In genomic region chr11:116335078-116335477, GRCh38 we compare ENCODE assay signal across 26 cellular contexts.
"Had no signal": no experiment of that assay in that cellular context is flagged by ENCODE, and none has a peak within 500 bp of the region (broad histone marks: within the 10 kb centered on the region; RNA-seq: fewer than 3 reads in every experiment).

No MANE protein-coding gene starts in this region.

- H3K4me3 ChIP-seq: adrenal gland, body of pancreas, esophagus squamous epithelium, gastroesophageal sphincter had no signal

- ATAC-seq: activated CD4-positive, alpha-beta T cell treated with anti-CD3 and anti-CD28 coated beads for 36 hours; activated CD8-positive, alpha-beta T cell treated with anti-CD3 and anti-CD28 coated beads, Interleukin-2, amount 10 ng/mL, durations not matched to agents 7 days and 5 days; activated naive CD8-positive, alpha-beta T cell treated with anti-CD3 and anti-CD28 coated beads, Interleukin-2, amount 50 U/mL, for 24 hours; activated T-cell treated with anti-CD3 and anti-CD28 coated beads, Interleukin-2, amount 50 U/mL, for 4 hours; activated T-helper 17 cell treated with anti-CD3 and anti-CD28 coated beads, Interleukin-2, amount 50 U/mL, for 72 hours; body of pancreas; gastroesophageal sphincter had no signal

- H3K4me3 Mint-ChIP-seq: activated CD4-positive, alpha-beta memory T cell treated with anti-CD3 and anti-CD28 coated beads for 36 hours; activated CD4-positive, alpha-beta T cell treated with anti-CD3 and anti-CD28 coated beads for 36 hours; activated CD4-positive, alpha-beta T cell treated with anti-CD3 and anti-CD28 coated beads, Interleukin-2, amount 10 ng/mL, durations not matched to agents 24 days and 14 days; activated CD8-positive, alpha-beta T cell treated with anti-CD3 and anti-CD28 coated beads, Interleukin-2, amount 10 ng/mL, durations not matched to agents 7 days and 5 days; activated naive CD4-positive, alpha-beta T cell treated with anti-CD3 and anti-CD28 coated beads for 36 hours; activated naive CD4-positive, alpha-beta T cell treated with anti-CD3 and anti-CD28 coated beads, Interleukin-2, amount 50 U/mL, for 24 hours; activated naive CD8-positive, alpha-beta T cell treated with anti-CD3 and anti-CD28 coated beads for 36 hours; activated naive CD8-positive, alpha-beta T cell treated with anti-CD3 and anti-CD28 coated beads, Interleukin-2, amount 50 U/mL, for 24 hours; activated T-cell treated with anti-CD3 and anti-CD28 coated beads, Interleukin-2, amount 50 U/mL, for 4 hours; activated T-helper 17 cell treated with anti-CD3 and anti-CD28 coated beads, Interleukin-2, amount 50 U/mL, for 72 hours had no signal

- H3K9me3 Mint-ChIP-seq: activated CD4-positive, alpha-beta memory T cell treated with anti-CD3 and anti-CD28 coated beads for 36 hours; activated CD4-positive, alpha-beta T cell treated with anti-CD3 and anti-CD28 coated beads, Interleukin-2, amount 10 ng/mL, durations not matched to agents 24 days and 14 days; activated naive CD8-positive, alpha-beta T cell treated with anti-CD3 and anti-CD28 coated beads for 36 hours had no signal

- H3K27me3 Mint-ChIP-seq: activated CD4-positive, alpha-beta memory T cell treated with anti-CD3 and anti-CD28 coated beads for 36 hours; activated CD4-positive, alpha-beta T cell treated with anti-CD3 and anti-CD28 coated beads, Interleukin-2, amount 10 ng/mL, durations not matched to agents 24 days and 14 days had no signal

- DNase-seq: activated CD4-positive, alpha-beta memory T cell treated with anti-CD3 and anti-CD28 coated beads for 36 hours; activated CD4-positive, alpha-beta T cell treated with anti-CD3 and anti-CD28 coated beads for 36 hours; activated CD4-positive, alpha-beta T cell treated with anti-CD3 and anti-CD28 coated beads, Interleukin-2, amount 10 ng/mL, durations not matched to agents 24 days and 14 days; activated CD4-positive, CD25-positive, alpha-beta regulatory T cell; activated CD4-positive, CD25-positive, alpha-beta regulatory T cell treated with anti-CD3 and anti-CD28 coated beads, Interleukin-2, amount 50 U/mL, for 72 hours; activated CD8-positive, alpha-beta T cell treated with anti-CD3 and anti-CD28 coated beads, Interleukin-2, amount 10 ng/mL, durations not matched to agents 7 days and 5 days; activated effector memory CD4-positive, alpha-beta T cell treated with Interleukin-2 at 50 U/mL for 16 hours; activated naive CD4-positive, alpha-beta T cell treated with anti-CD3 and anti-CD28 coated beads for 36 hours; activated naive CD8-positive, alpha-beta T cell treated with anti-CD3 and anti-CD28 coated beads for 36 hours; activated naive CD8-positive, alpha-beta T cell treated with anti-CD3 and anti-CD28 coated beads, Interleukin-2, amount 50 U/mL, for 24 hours; activated T-cell treated with anti-CD3 and anti-CD28 coated beads, Interleukin-2, amount 50 U/mL, for 4 hours; amygdala; aorta; body of pancreas; caudate nucleus; cortex of kidney; dermis blood vessel endothelial cell; effector CD8-positive, alpha-beta T cell; esophagus squamous epithelium; foreskin melanocyte; T-helper 2 cell had no signal

- H3K9me3 ChIP-seq: adrenal gland, body of pancreas had no signal

- H3K27ac Mint-ChIP-seq: activated CD4-positive, alpha-beta memory T cell treated with anti-CD3 and anti-CD28 coated beads for 36 hours; activated CD4-positive, alpha-beta T cell treated with anti-CD3 and anti-CD28 coated beads for 36 hours; activated CD4-positive, alpha-beta T cell treated with anti-CD3 and anti-CD28 coated beads, Interleukin-2, amount 10 ng/mL, durations not matched to agents 24 days and 14 days; activated CD8-positive, alpha-beta T cell treated with anti-CD3 and anti-CD28 coated beads, Interleukin-2, amount 10 ng/mL, durations not matched to agents 7 days and 5 days; activated naive CD4-positive, alpha-beta T cell treated with anti-CD3 and anti-CD28 coated beads for 36 hours; activated naive CD4-positive, alpha-beta T cell treated with anti-CD3 and anti-CD28 coated beads, Interleukin-2, amount 50 U/mL, for 24 hours; activated naive CD8-positive, alpha-beta T cell treated with anti-CD3 and anti-CD28 coated beads for 36 hours; activated naive CD8-positive, alpha-beta T cell treated with anti-CD3 and anti-CD28 coated beads, Interleukin-2, amount 50 U/mL, for 24 hours; activated T-helper 17 cell treated with anti-CD3 and anti-CD28 coated beads, Interleukin-2, amount 50 U/mL, for 72 hours had no signal

- H3K27ac ChIP-seq: adrenal gland, body of pancreas, epithelial cell of prostate, esophagus squamous epithelium, gastroesophageal sphincter had no signal

- H3K4me1 Mint-ChIP-seq: activated CD4-positive, alpha-beta T cell treated with anti-CD3 and anti-CD28 coated beads for 36 hours; activated CD4-positive, alpha-beta T cell treated with anti-CD3 and anti-CD28 coated beads, Interleukin-2, amount 10 ng/mL, durations not matched to agents 24 days and 14 days; activated naive CD4-positive, alpha-beta T cell treated with anti-CD3 and anti-CD28 coated beads, Interleukin-2, amount 50 U/mL, for 24 hours; activated naive CD8-positive, alpha-beta T cell treated with anti-CD3 and anti-CD28 coated beads for 36 hours; activated naive CD8-positive, alpha-beta T cell treated with anti-CD3 and anti-CD28 coated beads, Interleukin-2, amount 50 U/mL, for 24 hours; activated T-helper 17 cell treated with anti-CD3 and anti-CD28 coated beads, Interleukin-2, amount 50 U/mL, for 72 hours had no signal

- H3K36me3 ChIP-seq: adrenal gland, esophagus squamous epithelium, gastroesophageal sphincter had no signal

- H3K36me3 Mint-ChIP-seq: activated CD4-positive, alpha-beta memory T cell treated with anti-CD3 and anti-CD28 coated beads for 36 hours; activated naive CD4-positive, alpha-beta T cell treated with anti-CD3 and anti-CD28 coated beads, Interleukin-2, amount 50 U/mL, for 24 hours had no signal

- H3K4me1 ChIP-seq: adrenal gland, body of pancreas, esophagus squamous epithelium, gastroesophageal sphincter had no signal
